ENCODE assay signal across 28 cellular contexts in the genomic region with DNA sequence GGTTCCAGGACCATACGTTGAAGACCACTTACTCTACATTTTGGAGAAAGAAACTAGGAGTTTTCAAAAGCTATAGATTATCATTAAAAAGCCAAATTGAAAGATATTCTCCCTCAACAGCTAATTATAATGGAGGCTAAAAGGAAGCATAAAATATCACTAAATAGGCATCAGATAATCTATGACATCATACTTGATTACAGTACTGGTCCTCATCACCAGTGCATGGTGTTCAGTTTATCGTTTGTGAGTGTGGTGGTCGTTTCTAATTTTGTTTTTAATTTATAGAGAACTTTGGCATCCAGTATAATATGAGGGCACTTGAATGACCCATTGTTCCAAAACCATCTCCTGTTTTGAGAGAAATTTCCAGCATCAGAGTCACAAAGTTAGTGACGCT.
"Had no signal": no experiment of that assay in that cellular context is flagged by ENCODE, and none has a peak within 500 bp of the region (broad histone marks: within the 10 kb centered on the region; RNA-seq: fewer than 3 reads in every experiment).

No MANE protein-coding gene starts in this region.

- H3K4me3 ChIP-seq: pancreas, prostate gland, smooth muscle cell, spleen, suprapubic skin, testis, tibial artery, transverse colon, upper lobe of right lung, uterus had no signal

- ATAC-seq: naive thymus-derived CD8-positive, alpha-beta T cell; natural killer cell treated with Interleukin-12 subunit alpha and Interleukin-12 subunit beta and Interleukin-15 and Interleukin-18, amount 100 ng/mL, for 72 hours; pancreas; right cardiac atrium; sciatic nerve; stimulated activated memory B cell treated with anti-CD40 and anti-IgM and Interleukin-4, amounts not matched to agents 10 μg/mL and 1 μg/mL and 100 μg/mL, for 72 hours; stimulated activated naive CD8-positive, alpha-beta T cell treated with anti-CD3 and anti-CD28 coated beads, Interleukin-15, amount 100 ng/mL, for 72 hours; stimulated activated naive CD8-positive, alpha-beta T cell treated with anti-CD3 and anti-CD28 coated beads, Interleukin-15, Interleukin-2, amounts not matched to agents 100 U/mL and 50 U/mL, for 24 hours; upper lobe of right lung had no signal

- H3K36me3 ChIP-seq: neutrophil, pancreas, prostate gland, spleen, suprapubic skin, tibial artery, transverse colon, upper lobe of right lung, uterus had no signal

- H3K27ac ChIP-seq: neutrophil, pancreas, prostate gland, spleen, suprapubic skin, testis, tibial artery, transverse colon, upper lobe of right lung, uterus had no signal

- H3K4me2 ChIP-seq: smooth muscle cell had no signal

- H3K27me3 ChIP-seq: pancreas, suprapubic skin, testis, tibial artery, transverse colon, upper lobe of right lung, uterus had no signal

- H3K9me3 ChIP-seq: neutrophil, pancreas, prostate gland, spleen, suprapubic skin, testis, tibial artery, transverse colon, upper lobe of right lung, uterus had no signal

- DNase-seq: naive B cell; naive thymus-derived CD8-positive, alpha-beta T cell; nephron progenitor cell; nucleus accumbens; pancreas; right cardiac atrium; spleen; stimulated activated CD4-positive, alpha-beta T cell treated with anti-CD3 and anti-CD28 coated beads, Interleukin-12 subunit alpha, Interleukin-12 subunit beta, amount 100 ng/mL, for 4 hours; stimulated activated CD4-positive, alpha-beta T cell treated with anti-CD3 and anti-CD28 coated beads, Interleukin-1b, Interleukin-23, amount 100 ng/mL, for 48 hours; stimulated activated CD4-positive, alpha-beta T cell treated with anti-CD3 and anti-CD28 coated beads, Interleukin-4, amount 100 ng/mL, for 1 hour; stimulated activated CD4-positive, alpha-beta T cell treated with anti-CD3 and anti-CD28 coated beads, Interleukin-4, amount 100 ng/mL, for 4 hours; stimulated activated CD8-positive, alpha-beta memory T cell treated with anti-CD3 and anti-CD28 coated beads, Interleukin-4, amount 100 ng/mL, for 48 hours; stimulated activated naive CD4-positive, alpha-beta T cell; stimulated activated naive CD8-positive, alpha-beta T cell treated with anti-CD3 and anti-CD28 coated beads, Interleukin-15, amount 100 ng/mL, for 72 hours; stimulated activated naive CD8-positive, alpha-beta T cell treated with anti-CD3 and anti-CD28 coated beads, Interleukin-15, Interleukin-2, amounts not matched to agents 100 U/mL and 50 U/mL, for 24 hours; substantia nigra; testis; tibial artery; transverse colon; upper lobe of right lung; uterus had no signal

- FAIRE-seq: pancreas had no signal

- H3K4me1 ChIP-seq: pancreas, prostate gland, spleen, suprapubic skin, testis, transverse colon, upper lobe of right lung, uterus had no signal
